ENCODE assay signal across 9 cellular contexts in the genomic region with DNA sequence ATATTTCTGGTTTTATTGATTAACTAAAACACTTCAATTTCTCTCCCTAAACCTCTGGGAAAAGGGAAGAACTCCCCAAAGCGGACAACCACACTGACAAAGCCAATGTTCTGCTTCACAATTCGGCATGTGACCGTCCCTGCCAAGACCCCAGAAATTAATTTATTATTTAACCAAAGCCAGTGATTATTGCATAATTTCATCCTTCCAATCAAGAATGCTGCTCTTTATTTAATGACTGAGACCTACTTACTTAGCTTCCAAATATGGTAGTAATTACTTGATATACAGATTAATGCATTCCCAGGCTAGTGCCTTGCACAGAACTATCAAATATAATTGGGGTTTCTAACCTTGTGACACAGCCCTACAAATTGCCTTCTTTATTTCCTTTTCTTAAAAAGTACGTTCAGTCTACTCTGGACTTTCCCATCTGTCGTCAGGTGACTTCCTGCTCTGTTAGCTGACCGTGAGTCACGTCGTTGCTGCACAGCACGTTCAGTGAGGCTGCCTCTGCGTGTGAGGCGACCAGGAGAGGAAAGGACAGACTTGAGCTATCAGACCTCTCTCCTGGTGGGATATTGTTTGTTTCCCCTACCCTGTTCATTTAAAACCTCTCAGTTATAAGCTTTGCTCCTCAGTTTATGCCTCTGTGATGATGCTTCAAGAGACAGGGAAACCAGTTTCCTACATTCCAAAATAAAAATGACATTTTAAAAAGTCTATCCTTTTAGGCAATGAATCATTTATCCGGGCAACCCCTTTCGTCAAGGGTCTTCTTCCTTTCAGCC. TPM values are rescaled to one million over a fixed set of nuclear protein-coding genes. Genes with fewer than 3 reads are reported as not detected.
DNase-seq lines count a peak whose midpoint lies in the region; ATAC-seq and TF ChIP-seq lines count a peak whose summit lies in the region.
"Had no signal": no experiment of that assay in that cellular context is flagged by ENCODE, and none has a peak within 500 bp of the region (broad histone marks: within the 10 kb centered on the region; RNA-seq: fewer than 3 reads in every experiment).

No MANE protein-coding gene starts in this region.

- ATAC-seq in GM18508 (IDR thresholded peaks at IDR 0.05; ENCODE audit: insufficient read depth, unreplicated experiment) (peak; percentile 70), HG02623 (IDR thresholded peaks at IDR 0.05; ENCODE audit: unreplicated experiment) (peak; percentile 93)
- ATAC-seq in activated CD8-positive, alpha-beta T cell treated with anti-CD3 and anti-CD28 coated beads, Interleukin-2, amount 10 ng/mL, durations not matched to agents 7 days and 5 days = peak; percentile 95
- ATAC-seq in natural killer cell treated with Interleukin-12 subunit alpha and Interleukin-12 subunit beta and Interleukin-15 and Interleukin-18, amount 100 ng/mL, for 72 hours = peak; percentile 94 to 96

- H3K9me3 Mint-ChIP-seq in activated CD8-positive, alpha-beta T cell treated with anti-CD3 and anti-CD28 coated beads, Interleukin-2, amount 10 ng/mL, durations not matched to agents 7 days and 5 days (ENCODE audit: insufficient read depth) = peaks cover 6% of the 10 kb centered on the region
- H3K9me3 Mint-ChIP-seq in endothelial cell (ENCODE audit: unreplicated experiment) = no peaks in the 10 kb centered on the region
- peaks cover 8% of the 10 kb centered on the region for H3K9me3 Mint-ChIP-seq in natural killer cell treated with Interleukin-12 subunit alpha and Interleukin-12 subunit beta and Interleukin-15 and Interleukin-18, amount 100 ng/mL, for 72 hours
- H3K9me3 Mint-ChIP-seq: nephron had no signal

- CTCF ChIA-PET in activated CD8-positive, alpha-beta T cell treated with anti-CD3 and anti-CD28 coated beads, Interleukin-2, amount 10 ng/mL, durations not matched to agents 7 days and 5 days (lab: Charles Lee) = interaction anchor here (0.8 to 6.5 kb wide), 21 partner anchors 12 to 196 kb away, joined by 3 to 88 read pairs (median 4); a partner anchor contains a TSS

- H3K27me3 Mint-ChIP-seq in activated CD8-positive, alpha-beta T cell treated with anti-CD3 and anti-CD28 coated beads, Interleukin-2, amount 10 ng/mL, durations not matched to agents 7 days and 5 days (ENCODE audit: low read depth) = no peaks in the 10 kb centered on the region
- peaks cover 3% of the 10 kb centered on the region for H3K27me3 Mint-ChIP-seq in endothelial cell (ENCODE audit: unreplicated experiment)
- no peaks in the 10 kb centered on the region for H3K27me3 Mint-ChIP-seq in natural killer cell treated with Interleukin-12 subunit alpha and Interleukin-12 subunit beta and Interleukin-15 and Interleukin-18, amount 100 ng/mL, for 72 hours

- POLR2A ChIA-PET in activated CD8-positive, alpha-beta T cell treated with anti-CD3 and anti-CD28 coated beads, Interleukin-2, amount 10 ng/mL, durations not matched to agents 7 days and 5 days (lab: Charles Lee) = interaction anchor here (0.8 to 4.3 kb wide), 10 partner anchors 8 to 115 kb away, joined by 3 to 26 read pairs (median 7); a partner anchor contains a TSS

- DNase-seq in NCI-H226 (peak; percentile 79), endothelial cell (ENCODE audit: low spot score) (peak; percentile 20), stromal cell of bone marrow (ENCODE audit: low read depth) (peak; percentile 77), NCI-H446 treated with DMSO at 0.1 percent for 48 hours (lab: John Stamatoyannopoulos, UW) (no peak)
- peak; percentile 84 for DNase-seq in activated CD8-positive, alpha-beta T cell treated with anti-CD3 and anti-CD28 coated beads, Interleukin-2, amount 10 ng/mL, durations not matched to agents 7 days and 5 days
- DNase-seq in natural killer cell treated with Interleukin-12 subunit alpha and Interleukin-12 subunit beta and Interleukin-15 and Interleukin-18, amount 100 ng/mL, for 72 hours (ENCODE audit: low spot score) = peak; percentile 93

- no peak for TF ChIP-seq CTCF in endothelial cell (IDR thresholded peaks at IDR 0.05; ENCODE audit: unreplicated experiment)

- H3K36me3 Mint-ChIP-seq in activated CD8-positive, alpha-beta T cell treated with anti-CD3 and anti-CD28 coated beads, Interleukin-2, amount 10 ng/mL, durations not matched to agents 7 days and 5 days (ENCODE audit: low read depth) = peaks cover 9% of the 10 kb centered on the region
- no peaks in the 10 kb centered on the region for H3K36me3 Mint-ChIP-seq in endothelial cell (ENCODE audit: low read depth, unreplicated experiment)
- H3K36me3 Mint-ChIP-seq in natural killer cell treated with Interleukin-12 subunit alpha and Interleukin-12 subunit beta and Interleukin-15 and Interleukin-18, amount 100 ng/mL, for 72 hours = peaks cover 6% of the 10 kb centered on the region

- peak overlapping the region; percentile 35 for H3K4me3 Mint-ChIP-seq in activated CD8-positive, alpha-beta T cell treated with anti-CD3 and anti-CD28 coated beads, Interleukin-2, amount 10 ng/mL, durations not matched to agents 7 days and 5 days
- H3K4me3 Mint-ChIP-seq in endothelial cell (ENCODE audit: unreplicated experiment) = no peak overlapping the region
- H3K4me3 Mint-ChIP-seq in natural killer cell treated with Interleukin-12 subunit alpha and Interleukin-12 subunit beta and Interleukin-15 and Interleukin-18, amount 100 ng/mL, for 72 hours = peak overlapping the region; percentile 81
- H3K4me3 Mint-ChIP-seq: nephron had no signal

- peaks cover 42% of the 10 kb centered on the region for H3K4me1 Mint-ChIP-seq in activated CD8-positive, alpha-beta T cell treated with anti-CD3 and anti-CD28 coated beads, Interleukin-2, amount 10 ng/mL, durations not matched to agents 7 days and 5 days (ENCODE audit: low read depth)
- peaks cover 6% of the 10 kb centered on the region for H3K4me1 Mint-ChIP-seq in endothelial cell (ENCODE audit: unreplicated experiment)
- peaks cover 40 to 44% of the 10 kb centered on the region in 2 donors for H3K4me1 Mint-ChIP-seq in natural killer cell treated with Interleukin-12 subunit alpha and Interleukin-12 subunit beta and Interleukin-15 and Interleukin-18, amount 100 ng/mL, for 72 hours (ENCODE audit: low read depth in 2 of 2)

- peak overlapping the region; percentile 72 for H3K27ac Mint-ChIP-seq in activated CD8-positive, alpha-beta T cell treated with anti-CD3 and anti-CD28 coated beads, Interleukin-2, amount 10 ng/mL, durations not matched to agents 7 days and 5 days
- H3K27ac Mint-ChIP-seq in endothelial cell (ENCODE audit: unreplicated experiment) = no peak overlapping the region
- H3K27ac Mint-ChIP-seq in natural killer cell treated with Interleukin-12 subunit alpha and Interleukin-12 subunit beta and Interleukin-15 and Interleukin-18, amount 100 ng/mL, for 72 hours = peak overlapping the region; percentile 81 to 93

RNA-seq across cellular contexts. Expression of a gene that starts 55.7 kb away (rescaled TPM):
- total RNA-seq in activated CD8-positive, alpha-beta T cell treated with anti-CD3 and anti-CD28 coated beads, Interleukin-2, amount 10 ng/mL, durations not matched to agents 7 days and 5 days = 10 to 100 TPM; 29.6 to 34.5 TPM
- 22.6 TPM for total RNA-seq in endothelial cell (ENCODE audit: unreplicated experiment)
- total RNA-seq in natural killer cell treated with Interleukin-12 subunit alpha and Interleukin-12 subunit beta and Interleukin-15 and Interleukin-18, amount 100 ng/mL, for 72 hours = 100 to 1,000 TPM; 121 to 244 TPM
